ENCODE assay signal across 1 cellular context in the genomic region with DNA sequence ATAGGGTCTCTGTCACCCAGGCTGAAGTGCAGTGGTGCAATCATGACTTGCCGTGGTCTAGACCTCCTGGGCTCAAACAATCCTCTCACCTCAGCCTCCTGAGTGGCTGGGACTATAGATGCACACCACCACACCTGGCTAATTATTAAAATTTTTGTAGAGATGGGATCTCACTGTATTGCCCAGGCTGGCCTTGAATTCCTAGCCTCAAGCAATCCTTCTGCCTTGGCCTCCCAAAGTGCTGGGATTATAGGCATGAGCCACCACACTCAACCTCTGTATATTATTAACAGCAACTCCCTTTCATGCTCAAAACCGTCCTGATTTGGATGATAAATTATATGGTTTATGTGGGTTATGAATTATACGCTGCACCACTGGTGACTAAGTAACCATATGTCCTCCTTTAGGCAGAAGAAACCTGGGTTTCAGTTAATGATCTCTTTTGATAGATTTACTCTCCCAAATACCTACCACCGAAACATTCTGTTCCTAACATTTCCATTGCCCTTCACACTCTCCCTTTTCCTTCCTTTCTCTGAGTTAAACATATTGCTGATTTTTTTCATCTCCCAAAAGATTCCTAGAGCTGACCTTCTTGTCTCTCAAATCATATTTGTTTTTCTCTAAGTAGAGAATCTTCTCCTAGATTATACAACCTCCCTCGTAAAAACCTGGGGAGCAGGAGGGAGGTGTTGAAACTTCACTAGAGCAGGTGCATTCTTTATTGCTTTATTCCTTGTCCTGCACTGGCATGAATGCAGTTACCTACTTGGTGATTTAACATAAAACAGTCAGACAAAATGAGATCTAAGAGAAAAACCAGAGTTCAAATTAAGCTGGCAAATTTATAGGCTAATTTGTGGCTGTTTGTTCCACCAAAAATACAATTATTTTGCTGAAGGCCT.
TF ChIP-seq lines count a peak whose summit lies in the region.

No MANE protein-coding gene starts in this region.

TF ChIP-seq in HEK293, 187 proteins besides CTCF, POLR2A, EP300 and RAD21 (continued from another document):
- TF ChIP-seq, protein P1, sequence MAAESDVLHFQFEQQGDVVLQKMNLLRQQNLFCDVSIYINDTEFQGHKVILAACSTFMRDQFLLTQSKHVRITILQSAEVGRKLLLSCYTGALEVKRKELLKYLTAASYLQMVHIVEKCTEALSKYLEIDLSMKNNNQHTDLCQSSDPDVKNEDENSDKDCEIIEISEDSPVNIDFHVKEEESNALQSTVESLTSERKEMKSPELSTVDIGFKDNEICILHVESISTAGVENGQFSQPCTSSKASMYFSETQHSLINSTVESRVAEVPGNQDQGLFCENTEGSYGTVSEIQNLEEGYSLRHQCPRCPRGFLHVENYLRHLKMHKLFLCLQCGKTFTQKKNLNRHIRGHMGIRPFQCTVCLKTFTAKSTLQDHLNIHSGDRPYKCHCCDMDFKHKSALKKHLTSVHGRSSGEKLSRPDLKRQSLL (tag by site-specific recombination; IDR thresholded peaks at IDR 0.05) = no peak
- TF ChIP-seq, protein P2, sequence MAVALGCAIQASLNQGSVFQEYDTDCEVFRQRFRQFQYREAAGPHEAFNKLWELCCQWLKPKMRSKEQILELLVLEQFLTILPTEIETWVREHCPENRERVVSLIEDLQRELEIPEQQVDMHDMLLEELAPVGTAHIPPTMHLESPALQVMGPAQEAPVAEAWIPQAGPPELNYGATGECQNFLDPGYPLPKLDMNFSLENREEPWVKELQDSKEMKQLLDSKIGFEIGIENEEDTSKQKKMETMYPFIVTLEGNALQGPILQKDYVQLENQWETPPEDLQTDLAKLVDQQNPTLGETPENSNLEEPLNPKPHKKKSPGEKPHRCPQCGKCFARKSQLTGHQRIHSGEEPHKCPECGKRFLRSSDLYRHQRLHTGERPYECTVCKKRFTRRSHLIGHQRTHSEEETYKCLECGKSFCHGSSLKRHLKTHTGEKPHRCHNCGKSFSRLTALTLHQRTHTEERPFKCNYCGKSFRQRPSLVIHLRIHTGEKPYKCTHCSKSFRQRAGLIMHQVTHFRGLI (tag by site-specific recombination; IDR thresholded peaks at IDR 0.05) = no peak
- TF ChIP-seq, protein P3, sequence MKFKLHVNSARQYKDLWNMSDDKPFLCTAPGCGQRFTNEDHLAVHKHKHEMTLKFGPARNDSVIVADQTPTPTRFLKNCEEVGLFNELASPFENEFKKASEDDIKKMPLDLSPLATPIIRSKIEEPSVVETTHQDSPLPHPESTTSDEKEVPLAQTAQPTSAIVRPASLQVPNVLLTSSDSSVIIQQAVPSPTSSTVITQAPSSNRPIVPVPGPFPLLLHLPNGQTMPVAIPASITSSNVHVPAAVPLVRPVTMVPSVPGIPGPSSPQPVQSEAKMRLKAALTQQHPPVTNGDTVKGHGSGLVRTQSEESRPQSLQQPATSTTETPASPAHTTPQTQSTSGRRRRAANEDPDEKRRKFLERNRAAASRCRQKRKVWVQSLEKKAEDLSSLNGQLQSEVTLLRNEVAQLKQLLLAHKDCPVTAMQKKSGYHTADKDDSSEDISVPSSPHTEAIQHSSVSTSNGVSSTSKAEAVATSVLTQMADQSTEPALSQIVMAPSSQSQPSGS (tag by site-specific recombination; IDR thresholded peaks at IDR 0.05; ENCODE audit: low read depth) = no peak
- TF ChIP-seq ZNF121 (tag by site-specific recombination; IDR thresholded peaks at IDR 0.05) (peak; percentile 63; the same call in 1 of the 2 replicates), PRDM1 (tag by site-specific recombination; IDR thresholded peaks at IDR 0.05) (peak; percentile 37; the same call in 1 of the 2 replicates)
